In genomic region chrX:28595346-28595745, GRCh38 we compare ENCODE assay signal across 1 cellular context.
TF ChIP-seq lines count a peak whose summit lies in the region.

No MANE protein-coding gene starts in this region.

TF ChIP-seq in H1, 55 proteins besides CTCF, POLR2A, EP300 and RAD21:
- no peak for TF ChIP-seq POU5F1 (IDR thresholded peaks at IDR 0.05; ENCODE audit: low read depth, low read length)
- no peak for TF ChIP-seq CHD7 (IDR thresholded peaks at IDR 0.05; ENCODE audit: insufficient replicate concordance, low read length)
- TF ChIP-seq TBP (IDR thresholded peaks at IDR 0.05; ENCODE audit: low read depth, low read length) = no peak
- TF ChIP-seq KDM5A (IDR thresholded peaks at IDR 0.05; ENCODE audit: low read length) = no peak
- TF ChIP-seq BCL11A (IDR thresholded peaks at IDR 0.05; ENCODE audit: low read depth in 2 of 2, low read length in 2 of 2) = no peak
- TF ChIP-seq CBX5 (IDR thresholded peaks at IDR 0.05; ENCODE audit: low read depth, low read length) = no peak
- TF ChIP-seq BRCA1 (IDR thresholded peaks at IDR 0.05; ENCODE audit: low read depth, low read length) = no peak
- TF ChIP-seq SIRT6 (IDR thresholded peaks at IDR 0.05; ENCODE audit: low read length) = no peak
